Comparison of ENCODE assay signal across 24 cellular contexts in genomic region chr2:214052235-214052634, GRCh38.
DNase-seq lines count a peak whose midpoint lies in the region; FAIRE-seq and TF ChIP-seq lines count a peak whose summit lies in the region.
"Had no signal": no experiment of that assay in that cellular context is flagged by ENCODE, and none has a peak within 500 bp of the region (broad histone marks: within the 10 kb centered on the region; RNA-seq: fewer than 3 reads in every experiment).

No MANE protein-coding gene starts in this region.

- no peak overlapping the region for H3K4me2 ChIP-seq in neuronal stem cell (ENCODE audit: insufficient read depth, low read length, poor library complexity, severe bottlenecking)
- H3K4me2 ChIP-seq in H9 (ENCODE audit: insufficient read depth, insufficient read length, low read length), result no peak overlapping the region
- H3K4me2 ChIP-seq: A549; BLaER1 treated with 17β-estradiol and CSF1 and Interleukin-3, amounts not matched to agents 10 nM and 100 nM had no signal

- peak; percentile 5 for DNase-seq in NCI-H69 (lab: John Stamatoyannopoulos, UW)
- peak; percentile 55 for DNase-seq in islet precursor cell
- DNase-seq in neuronal stem cell (ENCODE audit: low spot score), result no peak
- no peak for DNase-seq in kidney
- no peak for DNase-seq in H9
- DNase-seq: AML-193; CD4-positive, alpha-beta T cell; CD8-positive, alpha-beta memory T cell; COR-L47; DMS 273 treated with DMSO at 0.1 percent for 48 hours; DMS153; DMS53; DMS79; DND-41; EL; GDM1 had no signal

- H3K14ac ChIP-seq in neuronal stem cell (ENCODE audit: low read length), result no peak overlapping the region
- no peak overlapping the region for H3K14ac ChIP-seq in H9 (ENCODE audit: insufficient read depth, low read length)

- no peaks in the 10 kb centered on the region for H3K4me1 ChIP-seq in neuronal stem cell (ENCODE audit: control insufficient read depth in 2 of 2, insufficient read depth in 1 of 2, low read depth in 1 of 2, low read length in 2 of 2)
- H3K4me1 ChIP-seq in kidney (ENCODE audit: control insufficient read depth in 1 of 2, insufficient read depth in 1 of 2, low read depth in 1 of 2, low read length in 2 of 2), result no peaks in the 10 kb centered on the region
- no peaks in the 10 kb centered on the region for H3K4me1 ChIP-seq in H9 (ENCODE audit: insufficient read depth, low read length)
- H3K4me1 ChIP-seq: A549; BLaER1 treated with 17β-estradiol and CSF1 and Interleukin-3, amounts not matched to agents 10 nM and 100 nM had no signal

- H3K4ac ChIP-seq in neuronal stem cell (ENCODE audit: low read length) (no peak overlapping the region), H9 (ENCODE audit: low read depth, low read length) (no peak overlapping the region)

- H3T11ph ChIP-seq in H9 (ENCODE audit: low read length), result no peak overlapping the region

- H2BK5ac ChIP-seq in neuronal stem cell (ENCODE audit: low read length) (no peak overlapping the region), H9 (ENCODE audit: insufficient read length, low read length) (no peak overlapping the region)

- no peaks in the 10 kb centered on the region for H3K27me3 ChIP-seq in neuronal stem cell (ENCODE audit: control insufficient read depth in 3 of 3, insufficient read depth in 3 of 3, low read depth in 1 of 3, low read length in 3 of 3)
- H3K27me3 ChIP-seq in H9 (ENCODE audit: insufficient read depth, low read length), result no peaks in the 10 kb centered on the region
- H3K27me3 ChIP-seq: BLaER1 treated with 17β-estradiol and CSF1 and Interleukin-3, amounts not matched to agents 10 nM and 100 nM had no signal

- H2BK15ac ChIP-seq in neuronal stem cell (ENCODE audit: low read length) (no peak overlapping the region), H9 (ENCODE audit: low read depth, low read length) (no peak overlapping the region)

- H3K4me3 Mint-ChIP-seq in H9, result no peak overlapping the region
- H3K4me3 Mint-ChIP-seq: B cell; CD4-positive, alpha-beta T cell; CD8-positive, alpha-beta memory T cell had no signal

- no peak for FAIRE-seq in kidney (lab: Jason Lieb, UNC)
- FAIRE-seq: A549, GM12878, GM12892, GM18507 had no signal

- H3K56ac ChIP-seq in H9 (ENCODE audit: insufficient read length, low read depth, low read length), result no peak overlapping the region

- H3K79me2 ChIP-seq in H9 (ENCODE audit: insufficient read depth, low read length), result no peaks in the 10 kb centered on the region

- H2BK12ac ChIP-seq in neuronal stem cell (ENCODE audit: low read length), result no peak overlapping the region
- no peak overlapping the region for H2BK12ac ChIP-seq in H9 (ENCODE audit: insufficient read length, low read depth, low read length)

- H3K27ac Mint-ChIP-seq in H9, result no peak overlapping the region
- H3K27ac Mint-ChIP-seq: B cell; CD4-positive, alpha-beta T cell; CD8-positive, alpha-beta memory T cell had no signal

- H4K5ac ChIP-seq in H9 (ENCODE audit: insufficient read length, low read depth, low read length), result no peak overlapping the region

- H2AFZ ChIP-seq in neuronal stem cell (ENCODE audit: low read length) (peak overlapping the region; percentile 42), H9 (ENCODE audit: low read length) (no peak overlapping the region)

- H3K23ac ChIP-seq in neuronal stem cell (ENCODE audit: low read depth, low read length, poor library complexity) (no peak overlapping the region), H9 (ENCODE audit: insufficient read length, low read depth, low read length) (no peak overlapping the region)

- H3K9me3 ChIP-seq in neuronal stem cell (replicated peaks in 1 of 2; ENCODE audit: control insufficient read depth in 2 of 2, insufficient read depth in 1 of 2, low read depth in 1 of 2, low read length in 2 of 2) (no peaks in the 10 kb centered on the region), kidney (ENCODE audit: control insufficient read depth in 1 of 2, low read length in 2 of 2) (no peaks in the 10 kb centered on the region), H9 (ENCODE audit: control insufficient read depth, low read depth, low read length) (no peaks in the 10 kb centered on the region)
- H3K9me3 ChIP-seq: A549; BLaER1 treated with 17β-estradiol and CSF1 and Interleukin-3, amounts not matched to agents 10 nM and 100 nM had no signal

- TF ChIP-seq CTCF in kidney (IDR thresholded peaks at IDR 0.05; ENCODE audit: borderline replicate concordance, extremely low read depth, insufficient read depth) (no peak), H9 (conservative IDR thresholded peaks at IDR 0.05) (no peak)

- H3K36me3 Mint-ChIP-seq in H9 (ENCODE audit: insufficient read depth in 1 of 3, low read depth in 3 of 3), result no peaks in the 10 kb centered on the region
- H3K36me3 Mint-ChIP-seq: CD8-positive, alpha-beta memory T cell had no signal

- no peaks in the 10 kb centered on the region for H3K4me1 Mint-ChIP-seq in H9
- H3K4me1 Mint-ChIP-seq: B cell; CD8-positive, alpha-beta memory T cell had no signal

- H3K27me3 Mint-ChIP-seq in H9 (ENCODE audit: low read depth), result no peaks in the 10 kb centered on the region
- H3K27me3 Mint-ChIP-seq: B cell; CD4-positive, alpha-beta T cell; CD8-positive, alpha-beta memory T cell had no signal

- intact Hi-C loops in kidney (cut with DNase I), result no loop called here

- no peak overlapping the region for H3K27ac ChIP-seq in neuronal stem cell (replicated peaks; ENCODE audit: low read length)
- H3K27ac ChIP-seq in kidney (ENCODE audit: low read depth in 2 of 2, low read length in 2 of 2), result no peak overlapping the region
- no peak overlapping the region for H3K27ac ChIP-seq in H9 (ENCODE audit: insufficient read length, low read depth, low read length)
- H3K27ac ChIP-seq: 22Rv1; A549; BLaER1 treated with 17β-estradiol and CSF1 and Interleukin-3, amounts not matched to agents 10 nM and 100 nM; C4-2B had no signal

- H3K79me1 ChIP-seq in neuronal stem cell (ENCODE audit: low read depth, low read length) (no peaks in the 10 kb centered on the region), H9 (ENCODE audit: insufficient read depth, low read depth, low read length, poor library complexity, severe bottlenecking) (no peaks in the 10 kb centered on the region)

- H3K9ac ChIP-seq in neuronal stem cell (ENCODE audit: low read depth, low read length, poor library complexity) (no peak overlapping the region), kidney (ENCODE audit: low read length in 2 of 2) (no peak overlapping the region), H9 (ENCODE audit: extremely low read depth, insufficient read length, low read length) (no peak overlapping the region)
- H3K9ac ChIP-seq: BLaER1 treated with 17β-estradiol and CSF1 and Interleukin-3, amounts not matched to agents 10 nM and 100 nM had no signal

- no peaks in the 10 kb centered on the region for H3K23me2 ChIP-seq in H9 (ENCODE audit: insufficient read length, low read depth, low read length, poor library complexity, severe bottlenecking)

- H2AK5ac ChIP-seq in neuronal stem cell (ENCODE audit: low read depth, low read length) (no peak overlapping the region), H9 (ENCODE audit: insufficient read length, low read length) (no peak overlapping the region)

- no peak overlapping the region for H3K18ac ChIP-seq in neuronal stem cell (ENCODE audit: low read length)
- no peak overlapping the region for H3K18ac ChIP-seq in H9 (ENCODE audit: insufficient read length, low read depth, low read length)

- H4K20me1 ChIP-seq in H9 (ENCODE audit: control insufficient read depth, insufficient read depth, insufficient read length), result no peaks in the 10 kb centered on the region
- H4K20me1 ChIP-seq: BLaER1 treated with 17β-estradiol and CSF1 and Interleukin-3, amounts not matched to agents 10 nM and 100 nM had no signal

- H3K4me3 ChIP-seq in neuronal stem cell (ENCODE audit: low read length in 2 of 2) (no peak overlapping the region), kidney (ENCODE audit: low read length in 2 of 2) (no peak overlapping the region)
- H3K4me3 ChIP-seq: A549; BLaER1 treated with 17β-estradiol and CSF1 and Interleukin-3, amounts not matched to agents 10 nM and 100 nM; GM12878 had no signal

- H4K91ac ChIP-seq in neuronal stem cell (ENCODE audit: low read depth, low read length, poor library complexity) (no peak overlapping the region), H9 (ENCODE audit: insufficient read length, low read depth, low read length) (no peak overlapping the region)

- H2BK20ac ChIP-seq in H9 (ENCODE audit: low read depth, low read length, poor library complexity, severe bottlenecking), result no peak overlapping the region

- H4K8ac ChIP-seq in neuronal stem cell (ENCODE audit: low read depth, low read length) (no peak overlapping the region), H9 (replicated peaks; ENCODE audit: insufficient read length, low read depth, low read length) (no peak overlapping the region)

- no peak overlapping the region for H2BK120ac ChIP-seq in neuronal stem cell (ENCODE audit: low read depth, low read length)
- H2BK120ac ChIP-seq in H9 (ENCODE audit: low read depth, low read length, poor library complexity, severe bottlenecking), result no peak overlapping the region

- H3K9me3 Mint-ChIP-seq in H9, result no peaks in the 10 kb centered on the region
- H3K9me3 Mint-ChIP-seq: CD4-positive, alpha-beta T cell had no signal

- H3K36me3 ChIP-seq in neuronal stem cell (replicated peaks in 1 of 2; ENCODE audit: control insufficient read depth in 2 of 2, insufficient read depth in 2 of 2, low read length in 2 of 2) (no peaks in the 10 kb centered on the region), kidney (ENCODE audit: control insufficient read depth in 1 of 2, insufficient read depth in 2 of 2, low read length in 2 of 2) (no peaks in the 10 kb centered on the region)
- H3K36me3 ChIP-seq: BLaER1 treated with 17β-estradiol and CSF1 and Interleukin-3, amounts not matched to agents 10 nM and 100 nM had no signal

- whole genome bisulfite sequencing in neuronal stem cell (ENCODE audit: extremely low coverage in 2 of 2, insufficient read length in 2 of 2, insufficient replicate concordance in 1 of 2), 2 donors, result no CpG with 5 or more reads among the region's 5 CpGs
- no CpG with 5 or more reads among the region's 5 CpGs for WGBS in H9 (ENCODE audit: extremely low coverage, insufficient read length, low lambda C conversion rate)

Comparison
In these comparisons a context has a peak if more than half of its experiments do, and no peak if none do; other contexts are left out.
1. DNase-seq: peak in NCI-H69 (single experiment) and islet precursor cell (single experiment); none in neuronal stem cell (single experiment), kidney (single experiment) and H9 (single experiment).